In genomic region chr1:155938220-155938627, GRCh38 we compare ENCODE assay signal across 8 cellular contexts. TPM values are rescaled to one million over a fixed set of nuclear protein-coding genes. Genes with fewer than 3 reads are reported as not detected.
DNase-seq lines count a peak whose midpoint lies in the region; ATAC-seq lines count a peak whose summit lies in the region.

No MANE protein-coding gene starts in this region.

- H3K27me3 Mint-ChIP-seq in naive B cell, result no peaks in the 10 kb centered on the region

- no peaks in the 10 kb centered on the region for H3K36me3 Mint-ChIP-seq in naive B cell

- ATAC-seq in naive B cell (ENCODE audit: low read depth in 2 of 2), result no peak
- ATAC-seq in GM18502 (IDR thresholded peaks at IDR 0.05; ENCODE audit: poor library complexity, unreplicated experiment), result no peak
- no peak for ATAC-seq in GM19463 (IDR thresholded peaks at IDR 0.05; ENCODE audit: unreplicated experiment)

- no peaks in the 10 kb centered on the region for H3K9me3 Mint-ChIP-seq in naive B cell

- H3K4me3 Mint-ChIP-seq in naive B cell, result peak overlapping the region in 4 of 8 donors; percentile 30 to 73 (median 46)

- H3K4me1 Mint-ChIP-seq in naive B cell, result peaks cover 36 to 47% (median 39%) of the 10 kb centered on the region in 3 donors

- peak overlapping the region in 5 of 6 donors; percentile 64 to 91 (median 77) for H3K27ac Mint-ChIP-seq in naive B cell

- DNase-seq in stimulated activated CD4-positive, alpha-beta T cell treated with anti-CD3 and anti-CD28 coated beads, Interleukin-4, amount 100 ng/mL, for 24 hours, result peak; percentile 43
- DNase-seq in stimulated activated CD4-positive, alpha-beta T cell treated with anti-CD3 and anti-CD28 coated beads, Interleukin-4, amount 100 ng/mL, for 1 hour, result no peak
- DNase-seq in NCI-H1092 treated with DMSO at 0.1 percent for 48 hours (lab: John Stamatoyannopoulos, UW) (peak; percentile 71), SKM-1 (lab: John Stamatoyannopoulos, UW; ENCODE audit: unreplicated experiment) (peak; percentile 88), epidermal melanocyte (ENCODE audit: insufficient read length, low spot score) (peak; percentile 42), naive B cell (peak; percentile 37)

RNA-seq across cellular contexts. Expression of gene RXFP4, which starts 3.2 kb away (rescaled TPM):
- 1 to 10 TPM in 1 of 6 donors, under 1 TPM in 2, not detected in 3; 0.21 to 1.2 (median 0.36) TPM for polyA plus RNA-seq in naive B cell (ENCODE audit: low read depth in 6 of 6)

RNA-seq across cellular contexts. Expression of gene KHDC4, which starts 4.0 kb away (rescaled TPM):
- polyA plus RNA-seq in naive B cell (ENCODE audit: low read depth in 6 of 6), result 10 to 100 TPM in 1 of 6 donors, 1 to 10 TPM in 5; 5.5 to 10.7 (median 7.2) TPM

RNA-seq across cellular contexts. Expression of gene RIT1, which starts 27.1 kb away (rescaled TPM):
- polyA plus RNA-seq in naive B cell (ENCODE audit: low read depth in 6 of 6), result 10 to 100 TPM in 5 of 6 donors, 1 to 10 TPM in 1; 5.2 to 30.0 (median 20.9) TPM

RNA-seq across cellular contexts. Expression of gene ARHGEF2, which starts 40.1 kb away (rescaled TPM):
- polyA plus RNA-seq in naive B cell (ENCODE audit: low read depth in 6 of 6), result 10 to 100 TPM in 5 of 6 donors, 1 to 10 TPM in 1; 6.9 to 48.4 (median 27.7) TPM
